ENCODE assay signal across 17 cellular contexts in genomic region chr4:114512595-114513295, GRCh38.
DNase-seq lines count a peak whose midpoint lies in the region; ATAC-seq, FAIRE-seq and TF ChIP-seq lines count a peak whose summit lies in the region.
"Had no signal": no experiment of that assay in that cellular context is flagged by ENCODE, and none has a peak within 500 bp of the region (broad histone marks: within the 10 kb centered on the region; RNA-seq: fewer than 3 reads in every experiment).

No MANE protein-coding gene starts in this region.

- no peak overlapping the region for H3K27ac ChIP-seq in RWPE2 (ENCODE audit: poor library complexity, severe bottlenecking)
- H3K27ac ChIP-seq: C4-2B, SJSA1 had no signal

- H3K27me3 Mint-ChIP-seq in progenitor cell of endocrine pancreas = no peaks in the 10 kb centered on the region

- H3K9me3 Mint-ChIP-seq in progenitor cell of endocrine pancreas (ENCODE audit: low read depth) = peaks cover 3% of the 10 kb centered on the region

- H3K4me1 ChIP-seq in RWPE2 (ENCODE audit: insufficient read depth, poor library complexity, severe bottlenecking) = peaks cover 11% of the 10 kb centered on the region
- H3K4me1 ChIP-seq: SJSA1 had no signal

- H3K36me3 ChIP-seq in RWPE2 (ENCODE audit: low read depth) = no peaks in the 10 kb centered on the region
- H3K36me3 ChIP-seq: SJSA1 had no signal

- peaks cover 2% of the 10 kb centered on the region for H3K36me3 Mint-ChIP-seq in progenitor cell of endocrine pancreas (ENCODE audit: insufficient read depth)

- DNase-seq in A172 (ENCODE audit: low spot score) = peak; percentile 11
- peak; percentile 76 for DNase-seq in HT-29 (ENCODE audit: low spot score)
- no peak for DNase-seq in RWPE2 (ENCODE audit: low spot score)
- no peak for DNase-seq in progenitor cell of endocrine pancreas (ENCODE audit: low spot score, unreplicated experiment)
- DNase-seq: DMS79, GF-D8, HFFc6, NCI-H2029 treated with DMSO at 0.1 percent for 48 hours, NCI-H510A treated with DMSO at 0.1 percent for 48 hours had no signal

- peak; percentile 80 for ATAC-seq in RWPE2 (ENCODE audit: low read depth)
- ATAC-seq in HG03469 (IDR thresholded peaks at IDR 0.05; ENCODE audit: unreplicated experiment) = no peak
- no peak for ATAC-seq in GM21737 (IDR thresholded peaks at IDR 0.05; ENCODE audit: unreplicated experiment)
- ATAC-seq in HG03045 (IDR thresholded peaks at IDR 0.05; ENCODE audit: unreplicated experiment) = no peak

- no peak overlapping the region for H3K4me3 Mint-ChIP-seq in progenitor cell of endocrine pancreas (ENCODE audit: low read depth)
- H3K4me3 Mint-ChIP-seq: HFFc6 had no signal

- no peak overlapping the region for H3K4me3 ChIP-seq in RWPE2 (ENCODE audit: severe bottlenecking)
- H3K4me3 ChIP-seq: SJSA1 had no signal

- peaks cover 21% of the 10 kb centered on the region for H3K4me1 Mint-ChIP-seq in progenitor cell of endocrine pancreas (ENCODE audit: low read depth)

- no peaks in the 10 kb centered on the region for H3K27me3 ChIP-seq in RWPE2 (ENCODE audit: insufficient read depth, poor library complexity, severe bottlenecking)

- no peak overlapping the region for H3K27ac Mint-ChIP-seq in progenitor cell of endocrine pancreas
- H3K27ac Mint-ChIP-seq: HFFc6 had no signal

- TF ChIP-seq CTCF in RWPE2 (IDR thresholded peaks at IDR 0.05; ENCODE audit: poor library complexity, severe bottlenecking) (no peak), progenitor cell of endocrine pancreas (IDR thresholded peaks at IDR 0.05; ENCODE audit: unreplicated experiment) (no peak)

- no peaks in the 10 kb centered on the region for H3K9me3 ChIP-seq in RWPE2 (ENCODE audit: severe bottlenecking)
- H3K9me3 ChIP-seq: SJSA1 had no signal

- peak; percentile 83 for FAIRE-seq in islet of Langerhans (lab: Jason Lieb, UNC)
- FAIRE-seq: A204.1, H1 had no signal

Comparison
In these comparisons a context has a peak if more than half of its experiments do, and no peak if none do; other contexts are left out.
1. DNase-seq: peak in A172 (single experiment) and HT-29 (single experiment); none in RWPE2 (single experiment) and progenitor cell of endocrine pancreas (single experiment).